32 cellular contexts compared by ENCODE assay signal in genomic region chr9:5894237-5894959, GRCh38. TPM values are rescaled to one million over a fixed set of nuclear protein-coding genes. Genes with fewer than 3 reads are reported as not detected.
"Had no signal": no experiment of that assay in that cellular context is flagged by ENCODE, and none has a peak within 500 bp of the region (broad histone marks: within the 10 kb centered on the region; RNA-seq: fewer than 3 reads in every experiment).

No MANE protein-coding gene starts in this region.

- H3K9me3 ChIP-seq: ascending aorta, breast epithelium, colonic mucosa, gastrocnemius medialis, heart left ventricle had no signal

- H3K4me1 ChIP-seq: ascending aorta, breast epithelium, colonic mucosa had no signal

- DNase-seq: activated CD4-positive, alpha-beta memory T cell treated with anti-CD3 and anti-CD28 coated beads, Interleukin-2, amount 10 ng/mL, durations not matched to agents 7 days and 5 days; activated CD4-positive, alpha-beta T cell treated with anti-CD3 and anti-CD28 coated beads for 1 hour; activated CD4-positive, alpha-beta T cell treated with anti-CD3 and anti-CD28 coated beads for 4 hours; activated CD4-positive, alpha-beta T cell treated with anti-CD3 and anti-CD28 coated beads, Interleukin-2, amount 10 ng/mL, durations not matched to agents 7 days and 5 days; activated CD4-positive, alpha-beta T cell treated with anti-CD3 and anti-CD28 coated beads, Interleukin-2, amount 50 U/mL, for 4 hours; activated CD8-positive, alpha-beta memory T cell treated with anti-CD3 and anti-CD28 coated beads, Interleukin-2, amount 50 U/mL, for 48 hours; activated gamma-delta T cell; activated naive CD4-positive, alpha-beta T cell; activated naive CD4-positive, alpha-beta T cell treated with anti-CD3 and anti-CD28 coated beads, Interleukin-2, amount 10 ng/mL, durations not matched to agents 7 days and 5 days; activated naive CD8-positive, alpha-beta T cell treated with anti-CD3 and anti-CD28 coated beads, Interleukin-2, amount 10 ng/mL, durations not matched to agents 7 days and 5 days; activated T-cell treated with anti-CD3 and anti-CD28 coated beads for 4 hours; activated T-cell treated with anti-CD3 and anti-CD28 coated beads, Interleukin-2, amount 50 U/mL, for 24 hours; activated T-cell treated with anti-CD3 and anti-CD28 coated beads, Interleukin-2, amount 50 U/mL, for 72 hours; central memory CD4-positive, alpha-beta T cell; cerebellar nuclear complex; colonic mucosa; effector CD8-positive, alpha-beta T cell; endodermal cell; foreskin keratinocyte; gastrocnemius medialis; glutamatergic neuron; heart left ventricle; T-helper 2 cell had no signal

- H3K27me3 ChIP-seq: ascending aorta, breast epithelium, cardiac muscle cell, colonic mucosa, foreskin keratinocyte, gastrocnemius medialis, heart left ventricle had no signal

- H3K4me3 ChIP-seq: ascending aorta, breast epithelium, cardiac muscle cell, colonic mucosa, gastrocnemius medialis, heart left ventricle had no signal

- ATAC-seq: activated naive CD4-positive, alpha-beta T cell treated with anti-CD3 and anti-CD28 coated beads, Interleukin-2, amount 50 U/mL, for 72 hours; activated T-cell treated with anti-CD3 and anti-CD28 coated beads, Interleukin-2, amount 50 U/mL, for 72 hours; esophagus mucosa; foreskin keratinocyte; gastrocnemius medialis; heart left ventricle; WTC11 had no signal

- H3K36me3 ChIP-seq: breast epithelium, cardiac muscle cell, colonic mucosa had no signal

- H3K27ac ChIP-seq: ascending aorta, breast epithelium, cardiac muscle cell, colonic mucosa, foreskin keratinocyte, gastrocnemius medialis, heart left ventricle had no signal

RNA-seq across cellular contexts. Expression of gene MLANA, which starts 3.7 kb away (rescaled TPM):
- total RNA-seq: activated CD4-positive, alpha-beta memory T cell treated with anti-CD3 and anti-CD28 coated beads, Interleukin-2, amount 10 ng/mL, durations not matched to agents 7 days and 5 days; activated CD4-positive, alpha-beta T cell treated with anti-CD3 and anti-CD28 coated beads, Interleukin-2, amount 10 ng/mL, durations not matched to agents 7 days and 5 days; activated naive CD4-positive, alpha-beta T cell treated with anti-CD3 and anti-CD28 coated beads, Interleukin-2, amount 50 U/mL, for 72 hours; activated naive CD8-positive, alpha-beta T cell treated with anti-CD3 and anti-CD28 coated beads, Interleukin-2, amount 10 ng/mL, durations not matched to agents 7 days and 5 days; activated T-cell treated with anti-CD3 and anti-CD28 coated beads, Interleukin-2, amount 50 U/mL, for 72 hours; ascending aorta; breast epithelium; cardiac muscle cell; colonic mucosa; dermis microvascular lymphatic vessel endothelial cell; endodermal cell; epithelial cell of proximal tubule; esophagus mucosa; foreskin keratinocyte; gastrocnemius medialis; heart left ventricle; T-helper 1 cell treated with Interleukin-12 subunit alpha and Interleukin-12 subunit beta and Interleukin-4 antibody, amounts not matched to agents 30 ng/mL and 1 ng/mL, for 36 hours; WTC11 had no signal
